In the genomic region with DNA sequence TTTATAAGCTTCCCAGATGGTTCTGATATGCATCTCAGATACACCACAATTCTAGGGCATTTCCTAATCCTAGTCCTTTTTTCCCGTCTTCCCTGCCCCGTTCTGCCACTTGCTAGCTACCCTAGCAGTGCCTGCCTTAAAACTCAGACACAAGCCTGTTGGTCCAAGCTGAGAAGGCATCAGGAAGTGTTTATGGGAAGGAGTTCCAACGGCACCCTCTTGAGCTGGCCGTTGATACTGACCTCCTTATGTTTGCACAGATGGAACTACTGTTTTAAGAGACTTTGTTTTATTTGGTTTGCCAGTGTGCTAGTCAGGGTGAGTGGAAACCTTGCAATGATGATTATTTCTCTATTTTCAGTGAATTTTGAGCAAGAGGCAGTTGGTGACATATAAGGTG, we compare ENCODE assay signal across 21 cellular contexts.
DNase-seq lines count a peak whose midpoint lies in the region; ATAC-seq, FAIRE-seq and TF ChIP-seq lines count a peak whose summit lies in the region.
"Had no signal": no experiment of that assay in that cellular context is flagged by ENCODE, and none has a peak within 500 bp of the region (broad histone marks: within the 10 kb centered on the region; RNA-seq: fewer than 3 reads in every experiment).

No MANE protein-coding gene starts in this region.

- H3K27ac ChIP-seq in mesendoderm (ENCODE audit: low read depth, low read length), result no peak overlapping the region
- H3K27ac ChIP-seq in kidney (ENCODE audit: low read depth in 2 of 2, low read length in 2 of 2), result no peak overlapping the region
- H3K27ac ChIP-seq: neutrophil had no signal

- H3K4me2 ChIP-seq in Loucy (ENCODE audit: low read depth, low read length, poor library complexity, severe bottlenecking) (no peak overlapping the region), mesendoderm (ENCODE audit: low read length) (no peak overlapping the region)

- no peak overlapping the region for H2AFZ ChIP-seq in Loucy (ENCODE audit: low read length)

- H2BK120ac ChIP-seq in mesendoderm (ENCODE audit: low read depth, low read length), result no peak overlapping the region

- H3K9me3 ChIP-seq in Loucy (ENCODE audit: insufficient read depth, low read depth, low read length) (no peaks in the 10 kb centered on the region), kidney (ENCODE audit: control insufficient read depth in 1 of 2, low read length in 2 of 2) (no peaks in the 10 kb centered on the region)
- H3K9me3 ChIP-seq: neutrophil, right atrium auricular region had no signal

- no peak overlapping the region for H3K4ac ChIP-seq in mesendoderm (ENCODE audit: low read depth, low read length)

- no peak for FAIRE-seq in kidney (lab: Jason Lieb, UNC)

- H3K4me1 ChIP-seq in Loucy (ENCODE audit: insufficient read depth, low read length, poor library complexity, severe bottlenecking) (no peaks in the 10 kb centered on the region), mesendoderm (ENCODE audit: control insufficient read depth, low read depth, low read length) (no peaks in the 10 kb centered on the region), kidney (ENCODE audit: control insufficient read depth in 1 of 2, insufficient read depth in 1 of 2, low read depth in 1 of 2, low read length in 2 of 2) (no peaks in the 10 kb centered on the region)

- H3K79me2 ChIP-seq in Loucy (ENCODE audit: insufficient read depth, low read length) (peaks cover 43% of the 10 kb centered on the region), mesendoderm (ENCODE audit: control insufficient read depth, insufficient read depth, low read length) (peaks cover 34% of the 10 kb centered on the region)

- H3K56ac ChIP-seq in mesendoderm (ENCODE audit: low read length), result no peak overlapping the region

- H2AK5ac ChIP-seq in mesendoderm (ENCODE audit: low read length), result no peak overlapping the region

- no peak overlapping the region for H2BK15ac ChIP-seq in mesendoderm (replicated peaks; ENCODE audit: low read depth)

- no CpG with 5 or more reads among the region's 4 CpGs for WGBS in mesendoderm (ENCODE audit: extremely low coverage, insufficient coverage, low lambda C conversion rate)

- peaks cover 99% of the 10 kb centered on the region for H3K36me3 ChIP-seq in Loucy (ENCODE audit: insufficient read depth, low read length)
- peaks cover 16% of the 10 kb centered on the region for H3K36me3 ChIP-seq in mesendoderm (ENCODE audit: control insufficient read depth, insufficient read depth, low read length)
- peaks cover 0 to 3% of the 10 kb centered on the region in 2 donors for H3K36me3 ChIP-seq in kidney (ENCODE audit: control insufficient read depth in 1 of 2, insufficient read depth in 2 of 2, low read length in 2 of 2)

- H3F3A ChIP-seq in Loucy (ENCODE audit: low read depth), result no peaks in the 10 kb centered on the region

- no peak overlapping the region for H3K23ac ChIP-seq in mesendoderm (ENCODE audit: low read length)

- TF ChIP-seq CTCF in AG09309 (IDR thresholded peaks at IDR 0.05; ENCODE audit: control insufficient read depth, insufficient read depth, low read depth, low read length, missing control alignments), result no peak
- peak; percentile 20; the same call in 1 of the 2 replicates for TF ChIP-seq CTCF in Loucy (conservative IDR thresholded peaks at IDR 0.05; ENCODE audit: low read length)
- no peak for TF ChIP-seq CTCF in kidney (IDR thresholded peaks at IDR 0.05; ENCODE audit: borderline replicate concordance, extremely low read depth, insufficient read depth)

- H4K8ac ChIP-seq in mesendoderm (ENCODE audit: low read depth, low read length), result no peak overlapping the region

- no peak overlapping the region for H3K18ac ChIP-seq in mesendoderm (ENCODE audit: low read length)

- no peaks in the 10 kb centered on the region for H3K9me2 ChIP-seq in Loucy (replicated peaks; ENCODE audit: low read depth, low read length)

- H3K9ac ChIP-seq in Loucy (ENCODE audit: low read depth, low read length, poor library complexity, severe bottlenecking) (no peak overlapping the region), mesendoderm (ENCODE audit: low read length) (no peak overlapping the region), kidney (ENCODE audit: low read length in 2 of 2) (no peak overlapping the region)

- no peak overlapping the region for H2BK5ac ChIP-seq in mesendoderm (ENCODE audit: low read length)

- H4K5ac ChIP-seq in mesendoderm (ENCODE audit: low read length), result no peak overlapping the region

- H3K27me3 ChIP-seq in Loucy (ENCODE audit: insufficient read depth, low read length, poor library complexity, severe bottlenecking), result no peaks in the 10 kb centered on the region
- H3K27me3 ChIP-seq in mesendoderm (ENCODE audit: insufficient read depth, low read length, poor library complexity), result no peaks in the 10 kb centered on the region
- H3K27me3 ChIP-seq: neutrophil, right atrium auricular region had no signal

- intact Hi-C loops in kidney (cut with DNase I), result no loop called here

- DNase-seq in AG09309 (ENCODE audit: low read depth) (peak; percentile 31), cerebellar cortex (ENCODE audit: low spot score) (peak; percentile 87), mesendoderm (peak; percentile 59), kidney (no peak), RPMI8226 (no peak)
- no peak for DNase-seq in stimulated activated CD4-positive, alpha-beta T cell treated with anti-CD3 and anti-CD28 coated beads, Interleukin-2, amount 100 ng/mL, for 24 hours
- DNase-seq: activated CD4-positive, CD25-positive, alpha-beta regulatory T cell; amniotic stem cell; hippocampal formation; kidney glomerular epithelial cell; NCI-H2171; NCI-H82; stimulated activated CD4-positive, alpha-beta T cell treated with anti-CD3 and anti-CD28 coated beads, Interleukin-1b, Interleukin-23, amount 100 ng/mL, for 48 hours; T-helper 1 cell had no signal

- peaks cover 19% of the 10 kb centered on the region for H4K20me1 ChIP-seq in Loucy (ENCODE audit: insufficient read depth, low read length, poor library complexity, severe bottlenecking)

- no peak for ATAC-seq in HG03432 (IDR thresholded peaks at IDR 0.05; ENCODE audit: unreplicated experiment)
- ATAC-seq: activated T-helper 17 cell treated with anti-CD3 and anti-CD28 coated beads, Interleukin-2, amount 50 U/mL, for 72 hours; esophagus mucosa; Right ventricle myocardium inferior had no signal

- H3K79me1 ChIP-seq in mesendoderm (ENCODE audit: low read length), result peaks cover 39% of the 10 kb centered on the region

- H3K4me3 ChIP-seq in AG09309 (ENCODE audit: control insufficient read depth, low read depth, low read length) (no peak overlapping the region), Loucy (ENCODE audit: low read length, poor library complexity, severe bottlenecking) (no peak overlapping the region), mesendoderm (ENCODE audit: low read length) (no peak overlapping the region), kidney (ENCODE audit: low read length in 2 of 2) (no peak overlapping the region)
- H3K4me3 ChIP-seq: right atrium auricular region had no signal

Comparison
In these comparisons a context has a peak if more than half of its experiments do, and no peak if none do; other contexts are left out.
1. DNase-seq: peak in AG09309 (single experiment), cerebellar cortex (single experiment) and mesendoderm (single experiment); none in kidney (single experiment), RPMI8226 (single experiment) and stimulated activated CD4-positive, alpha-beta T cell treated with anti-CD3 and anti-CD28 coated beads, Interleukin-2, amount 100 ng/mL, for 24 hours (0 of 2).